1 cellular context compared by ENCODE assay signal in genomic region chr17:17725853-17726720, GRCh38.
TF ChIP-seq lines count a peak whose summit lies in the region.

No MANE protein-coding gene starts in this region.

TF ChIP-seq in WTC11, 78 proteins besides CTCF, POLR2A, EP300 and RAD21:
- TF ChIP-seq, protein P1, sequence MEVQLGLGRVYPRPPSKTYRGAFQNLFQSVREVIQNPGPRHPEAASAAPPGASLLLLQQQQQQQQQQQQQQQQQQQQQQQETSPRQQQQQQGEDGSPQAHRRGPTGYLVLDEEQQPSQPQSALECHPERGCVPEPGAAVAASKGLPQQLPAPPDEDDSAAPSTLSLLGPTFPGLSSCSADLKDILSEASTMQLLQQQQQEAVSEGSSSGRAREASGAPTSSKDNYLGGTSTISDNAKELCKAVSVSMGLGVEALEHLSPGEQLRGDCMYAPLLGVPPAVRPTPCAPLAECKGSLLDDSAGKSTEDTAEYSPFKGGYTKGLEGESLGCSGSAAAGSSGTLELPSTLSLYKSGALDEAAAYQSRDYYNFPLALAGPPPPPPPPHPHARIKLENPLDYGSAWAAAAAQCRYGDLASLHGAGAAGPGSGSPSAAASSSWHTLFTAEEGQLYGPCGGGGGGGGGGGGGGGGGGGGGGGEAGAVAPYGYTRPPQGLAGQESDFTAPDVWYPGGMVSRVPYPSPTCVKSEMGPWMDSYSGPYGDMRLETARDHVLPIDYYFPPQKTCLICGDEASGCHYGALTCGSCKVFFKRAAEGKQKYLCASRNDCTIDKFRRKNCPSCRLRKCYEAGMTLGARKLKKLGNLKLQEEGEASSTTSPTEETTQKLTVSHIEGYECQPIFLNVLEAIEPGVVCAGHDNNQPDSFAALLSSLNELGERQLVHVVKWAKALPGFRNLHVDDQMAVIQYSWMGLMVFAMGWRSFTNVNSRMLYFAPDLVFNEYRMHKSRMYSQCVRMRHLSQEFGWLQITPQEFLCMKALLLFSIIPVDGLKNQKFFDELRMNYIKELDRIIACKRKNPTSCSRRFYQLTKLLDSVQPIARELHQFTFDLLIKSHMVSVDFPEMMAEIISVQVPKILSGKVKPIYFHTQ (CRISPR knock-in tag; IDR thresholded peaks at IDR 0.05) = no peak
- TF ChIP-seq ZNF396 (CRISPR knock-in tag; IDR thresholded peaks at IDR 0.05; ENCODE audit: borderline replicate concordance) (no peak), ESRRA (CRISPR knock-in tag; IDR thresholded peaks at IDR 0.05; ENCODE audit: borderline replicate concordance) (no peak), RORB (CRISPR knock-in tag; IDR thresholded peaks at IDR 0.05) (no peak), ZSCAN18 (CRISPR knock-in tag; IDR thresholded peaks at IDR 0.05) (no peak), ZBTB43 (CRISPR knock-in tag; IDR thresholded peaks at IDR 0.05) (no peak)
- TF ChIP-seq, protein P2, sequence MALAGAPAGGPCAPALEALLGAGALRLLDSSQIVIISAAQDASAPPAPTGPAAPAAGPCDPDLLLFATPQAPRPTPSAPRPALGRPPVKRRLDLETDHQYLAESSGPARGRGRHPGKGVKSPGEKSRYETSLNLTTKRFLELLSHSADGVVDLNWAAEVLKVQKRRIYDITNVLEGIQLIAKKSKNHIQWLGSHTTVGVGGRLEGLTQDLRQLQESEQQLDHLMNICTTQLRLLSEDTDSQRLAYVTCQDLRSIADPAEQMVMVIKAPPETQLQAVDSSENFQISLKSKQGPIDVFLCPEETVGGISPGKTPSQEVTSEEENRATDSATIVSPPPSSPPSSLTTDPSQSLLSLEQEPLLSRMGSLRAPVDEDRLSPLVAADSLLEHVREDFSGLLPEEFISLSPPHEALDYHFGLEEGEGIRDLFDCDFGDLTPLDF (CRISPR knock-in tag; IDR thresholded peaks at IDR 0.05) = no peak
- TF ChIP-seq, protein P3, sequence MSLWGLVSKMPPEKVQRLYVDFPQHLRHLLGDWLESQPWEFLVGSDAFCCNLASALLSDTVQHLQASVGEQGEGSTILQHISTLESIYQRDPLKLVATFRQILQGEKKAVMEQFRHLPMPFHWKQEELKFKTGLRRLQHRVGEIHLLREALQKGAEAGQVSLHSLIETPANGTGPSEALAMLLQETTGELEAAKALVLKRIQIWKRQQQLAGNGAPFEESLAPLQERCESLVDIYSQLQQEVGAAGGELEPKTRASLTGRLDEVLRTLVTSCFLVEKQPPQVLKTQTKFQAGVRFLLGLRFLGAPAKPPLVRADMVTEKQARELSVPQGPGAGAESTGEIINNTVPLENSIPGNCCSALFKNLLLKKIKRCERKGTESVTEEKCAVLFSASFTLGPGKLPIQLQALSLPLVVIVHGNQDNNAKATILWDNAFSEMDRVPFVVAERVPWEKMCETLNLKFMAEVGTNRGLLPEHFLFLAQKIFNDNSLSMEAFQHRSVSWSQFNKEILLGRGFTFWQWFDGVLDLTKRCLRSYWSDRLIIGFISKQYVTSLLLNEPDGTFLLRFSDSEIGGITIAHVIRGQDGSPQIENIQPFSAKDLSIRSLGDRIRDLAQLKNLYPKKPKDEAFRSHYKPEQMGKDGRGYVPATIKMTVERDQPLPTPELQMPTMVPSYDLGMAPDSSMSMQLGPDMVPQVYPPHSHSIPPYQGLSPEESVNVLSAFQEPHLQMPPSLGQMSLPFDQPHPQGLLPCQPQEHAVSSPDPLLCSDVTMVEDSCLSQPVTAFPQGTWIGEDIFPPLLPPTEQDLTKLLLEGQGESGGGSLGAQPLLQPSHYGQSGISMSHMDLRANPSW (CRISPR knock-in tag; conservative IDR thresholded peaks at IDR 0.05; ENCODE audit: low read depth) = no peak
- TF ChIP-seq, protein P4, sequence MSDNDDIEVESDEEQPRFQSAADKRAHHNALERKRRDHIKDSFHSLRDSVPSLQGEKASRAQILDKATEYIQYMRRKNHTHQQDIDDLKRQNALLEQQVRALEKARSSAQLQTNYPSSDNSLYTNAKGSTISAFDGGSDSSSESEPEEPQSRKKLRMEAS (CRISPR knock-in tag; IDR thresholded peaks at IDR 0.05) = no peak
